Comparison of ENCODE assay signal across 21 cellular contexts in the genomic region with DNA sequence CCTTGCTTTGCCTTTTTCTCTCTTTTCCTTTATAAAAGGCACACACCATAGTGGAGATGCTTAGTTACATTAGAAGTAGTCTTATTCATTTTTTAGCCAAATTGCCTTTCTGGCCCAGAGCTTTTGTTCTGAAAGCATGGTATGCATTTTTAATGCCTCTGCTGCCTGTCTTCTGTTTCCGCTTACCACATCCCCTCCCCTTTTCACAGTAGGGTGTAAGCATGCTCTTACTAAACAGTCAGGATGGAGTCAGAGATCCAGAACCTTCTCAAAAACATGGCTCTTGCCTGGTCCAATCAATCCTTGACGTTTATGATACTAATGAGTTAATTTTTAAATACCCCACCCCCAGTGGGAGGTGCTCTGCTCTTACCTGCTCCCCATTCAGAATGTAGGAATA. TPM values are rescaled to one million over a fixed set of nuclear protein-coding genes. Genes with fewer than 3 reads are reported as not detected.
A peak's percentile ranks its signal among the peaks of the same experiment; 100 is the strongest.
DNase-seq lines count a peak whose midpoint lies in the region; ATAC-seq, FAIRE-seq and TF ChIP-seq lines count a peak whose summit lies in the region.
"Had no signal": no experiment of that assay in that cellular context is flagged by ENCODE, and none has a peak within 500 bp of the region (broad histone marks: within the 10 kb centered on the region; RNA-seq: fewer than 3 reads in every experiment).

No MANE protein-coding gene starts in this region.

- peaks cover 4% of the 10 kb centered on the region; the same call in 1 of the 2 replicates for H3K36me3 ChIP-seq in SK-N-MC (ENCODE audit: insufficient read depth, low read length)
- peaks cover 0 to 7% (median 2%) of the 10 kb centered on the region in 4 experiments; a peak in 4 of 8 replicates for H3K36me3 ChIP-seq in H1 (ENCODE audit: control insufficient read depth in 2 of 4, insufficient read depth in 4 of 4, low read length in 3 of 4)
- H3K36me3 ChIP-seq: BE2C had no signal

- no peak overlapping the region for H2BK12ac ChIP-seq in H1 (ENCODE audit: low read depth, low read length)

- no peak overlapping the region for H4K91ac ChIP-seq in H1 (replicated peaks; ENCODE audit: insufficient read length, low read length)

- no peak overlapping the region for H3K14ac ChIP-seq in H1 (ENCODE audit: insufficient read length)

- H3K9me3 Mint-ChIP-seq in activated naive CD4-positive, alpha-beta T cell treated with anti-CD3 and anti-CD28 coated beads, Interleukin-2, amount 50 U/mL, for 24 hours: no peaks in the 10 kb centered on the region
- no peaks in the 10 kb centered on the region for H3K9me3 Mint-ChIP-seq in stimulated activated naive CD8-positive, alpha-beta T cell treated with anti-CD3 and anti-CD28 coated beads, Interleukin-15, amount 100 ng/mL, for 72 hours

- H3K4me3 ChIP-seq in SK-N-MC: no peak overlapping the region
- H3K4me3 ChIP-seq in H1 (ENCODE audit: extremely low read depth in 1 of 4, insufficient read depth in 2 of 4, low read depth in 3 of 4, low read length in 4 of 4): no peak overlapping the region

- H2BK20ac ChIP-seq in H1 (ENCODE audit: low read length): no peak overlapping the region

- H3K79me1 ChIP-seq in H1 (ENCODE audit: low read depth, low read length): no peaks in the 10 kb centered on the region

- no peak overlapping the region for H2AFZ ChIP-seq in H1 (ENCODE audit: low read length)

- TF ChIP-seq POLR2A in H1 (IDR thresholded peaks at IDR 0.05; ENCODE audit: control extremely low read depth in 1 of 2, low read depth in 2 of 2, low read length in 2 of 2): no peak

- no peak overlapping the region for H3K56ac ChIP-seq in H1 (replicated peaks; ENCODE audit: insufficient read length, low read depth, low read length)

- H3K4me2 ChIP-seq in H1 (ENCODE audit: insufficient read depth in 1 of 2, low read depth in 2 of 2, low read length in 2 of 2): 0 out of 4 replicates have a peak overlapping the region, but pooled peaks of 1 of the 2 experiments have one; percentile 1

- H2BK15ac ChIP-seq in H1 (ENCODE audit: low read length): no peak overlapping the region

- no peak overlapping the region for H3K18ac ChIP-seq in H1 (ENCODE audit: extremely low read depth, low read length)

- peaks cover 4% of the 10 kb centered on the region for H3K36me3 Mint-ChIP-seq in activated naive CD4-positive, alpha-beta T cell treated with anti-CD3 and anti-CD28 coated beads, Interleukin-2, amount 50 U/mL, for 24 hours

- no peak for TF ChIP-seq CTCF in H1 (IDR thresholded peaks at IDR 0.05; ENCODE audit: control extremely low read depth in 1 of 3, insufficient read depth in 1 of 3, low read depth in 1 of 3, low read length in 3 of 3)

- DNase-seq in activated naive CD4-positive, alpha-beta T cell treated with anti-CD3 and anti-CD28 coated beads, Interleukin-2, amount 50 U/mL, for 16 hours: no peak
- peak; percentile 3 for DNase-seq in SK-N-MC (ENCODE audit: low read depth, low spot score)
- DNase-seq in H1 (ENCODE audit: low read depth in 1 of 2, low spot score in 2 of 2): no peak
- DNase-seq in stimulated activated naive CD8-positive, alpha-beta T cell treated with anti-CD3 and anti-CD28 coated beads, Interleukin-15, amount 100 ng/mL, for 72 hours: no peak
- DNase-seq in NCI-H526 treated with DMSO at 0.1 percent for 48 hours (lab: John Stamatoyannopoulos, UW): no peak
- no peak for DNase-seq in DMS53 (lab: John Stamatoyannopoulos, UW)
- DNase-seq: BE2C; DND-41; HCEC 1CT; IMR-90; NCI-H1105 treated with DMSO at 0.1 percent for 48 hours; NCI-H187; NCI-H69; NK-92 treated with Interleukin-12 subunit alpha and Interleukin-12 subunit beta, amount 100 ng/mL, for 24 hours; SHP77 treated with DMSO at 0.1 percent for 48 hours had no signal

- H3K27me3 Mint-ChIP-seq in activated naive CD4-positive, alpha-beta T cell treated with anti-CD3 and anti-CD28 coated beads, Interleukin-2, amount 50 U/mL, for 24 hours: no peaks in the 10 kb centered on the region
- H3K27me3 Mint-ChIP-seq in stimulated activated naive CD8-positive, alpha-beta T cell treated with anti-CD3 and anti-CD28 coated beads, Interleukin-15, amount 100 ng/mL, for 72 hours: no peaks in the 10 kb centered on the region

- no peak overlapping the region for H3K23ac ChIP-seq in H1 (ENCODE audit: insufficient read length)

- no peak for TF ChIP-seq RAD21 in H1 (IDR thresholded peaks at IDR 0.05 in 1 of 2, conservative IDR thresholded peaks at IDR 0.05 in 1 of 2; ENCODE audit: low read depth in 2 of 2, low read length in 2 of 2)

- no peak for FAIRE-seq in H1 (lab: Jason Lieb, UNC)
- FAIRE-seq: G401.6 had no signal

- no peak overlapping the region for H2AK5ac ChIP-seq in H1 (ENCODE audit: low read depth, low read length)

- POLR2A ChIA-PET in H1 (lab: Charles Lee; ENCODE audit: partially characterized antibody): interaction anchor here (1.0 to 1.6 kb wide), 3 partner anchors 11 to 71 kb away, joined by 3 read pairs; no protein-coding TSS in a partner anchor

- H3K27ac ChIP-seq in SK-N-MC (no peak overlapping the region), H1 (ENCODE audit: low read depth, low read length) (no peak overlapping the region)

- H3K9ac ChIP-seq in SK-N-MC (ENCODE audit: insufficient read length): no peak overlapping the region
- H3K9ac ChIP-seq in H1 (replicated peaks in 1 of 4; ENCODE audit: extremely low read depth in 1 of 4, low read depth in 3 of 4, low read length in 3 of 4): no peak overlapping the region

- peak overlapping the region; percentile 34 for H3K4me3 Mint-ChIP-seq in activated naive CD4-positive, alpha-beta T cell treated with anti-CD3 and anti-CD28 coated beads, Interleukin-2, amount 50 U/mL, for 24 hours
- no peak overlapping the region for H3K4me3 Mint-ChIP-seq in stimulated activated naive CD8-positive, alpha-beta T cell treated with anti-CD3 and anti-CD28 coated beads, Interleukin-15, amount 100 ng/mL, for 72 hours

- H2BK120ac ChIP-seq in H1 (replicated peaks; ENCODE audit: low read depth, low read length): no peak overlapping the region

- H3K23me2 ChIP-seq in H1 (ENCODE audit: low read depth, low read length): no peaks in the 10 kb centered on the region

- WGBS in H1 (ENCODE audit: extremely low coverage in 1 of 2, insufficient coverage in 1 of 2, insufficient read length in 1 of 2, insufficient replicate concordance in 2 of 2, low coverage in 1 of 2, low lambda C conversion rate in 2 of 2, missing lambda C conversion rate in 1 of 2), 2 experiments: 58% methylated on average over 2 of the region's 2 CpGs; no CpG with 5 or more reads in 1 of the 2 experiments

- no peaks in the 10 kb centered on the region for H3K9me3 ChIP-seq in SK-N-MC (ENCODE audit: low read depth, low read length)
- no peaks in the 10 kb centered on the region for H3K9me3 ChIP-seq in H1 (ENCODE audit: insufficient read depth in 2 of 2, low read depth in 1 of 2, low read length in 1 of 2)
- H3K9me3 ChIP-seq: BE2C had no signal

- no peaks in the 10 kb centered on the region for H3K27me3 ChIP-seq in H1 (replicated peaks in 1 of 4; ENCODE audit: control insufficient read depth in 3 of 4, extremely low read depth in 1 of 4, insufficient read depth in 3 of 4, low read length in 3 of 4)
- H3K27me3 ChIP-seq: BE2C had no signal

- CTCF ChIA-PET in H1 (lab: Charles Lee; ENCODE audit: partially characterized antibody): interaction anchor here (1.3 to 1.4 kb wide), 4 partner anchors 32 to 124 kb away, joined by 3 to 5 read pairs (median 3); no protein-coding TSS in a partner anchor

- no peak overlapping the region for H4K8ac ChIP-seq in H1 (ENCODE audit: extremely low read depth, insufficient read depth, low read length)

- H2BK5ac ChIP-seq in H1 (ENCODE audit: low read depth, low read length): no peak overlapping the region

- no peak overlapping the region for H3K4ac ChIP-seq in H1 (replicated peaks; ENCODE audit: insufficient read length, low read depth, low read length)

- H3K27ac Mint-ChIP-seq in activated naive CD4-positive, alpha-beta T cell treated with anti-CD3 and anti-CD28 coated beads, Interleukin-2, amount 50 U/mL, for 24 hours: peak overlapping the region; percentile 94
- no peak overlapping the region for H3K27ac Mint-ChIP-seq in stimulated activated naive CD8-positive, alpha-beta T cell treated with anti-CD3 and anti-CD28 coated beads, Interleukin-15, amount 100 ng/mL, for 72 hours

- peak; percentile 60 for ATAC-seq in stimulated activated naive CD8-positive, alpha-beta T cell treated with anti-CD3 and anti-CD28 coated beads, Interleukin-15, amount 100 ng/mL, for 72 hours

- no peak overlapping the region for H4K5ac ChIP-seq in H1 (ENCODE audit: insufficient read length, low read depth, low read length)

- H3K4me1 ChIP-seq in H1 (replicated peaks in 1 of 4; ENCODE audit: control insufficient read depth in 3 of 4, insufficient read depth in 4 of 4, low read length in 3 of 4): peaks cover 0 to 16% (median 4%) of the 10 kb centered on the region in 4 experiments; a peak in 3 of 7 replicates
- H3K4me1 ChIP-seq: BE2C had no signal

- peaks cover 83% of the 10 kb centered on the region for H3K4me1 Mint-ChIP-seq in activated naive CD4-positive, alpha-beta T cell treated with anti-CD3 and anti-CD28 coated beads, Interleukin-2, amount 50 U/mL, for 24 hours
- peaks cover 48% of the 10 kb centered on the region for H3K4me1 Mint-ChIP-seq in stimulated activated naive CD8-positive, alpha-beta T cell treated with anti-CD3 and anti-CD28 coated beads, Interleukin-15, amount 100 ng/mL, for 72 hours

- no peak for TF ChIP-seq EP300 in H1 (IDR thresholded peaks at IDR 0.05; ENCODE audit: borderline replicate concordance in 1 of 2, low read depth in 2 of 2, low read length in 2 of 2)

- H3K79me2 ChIP-seq in H1 (ENCODE audit: control insufficient read depth in 1 of 2, insufficient read depth in 2 of 2, low read length in 2 of 2): no peaks in the 10 kb centered on the region

- no peaks in the 10 kb centered on the region for H4K20me1 ChIP-seq in H1 (replicated peaks in 1 of 2; ENCODE audit: control insufficient read depth in 1 of 2, insufficient read depth in 2 of 2, low read length in 2 of 2)

RNA-seq across cellular contexts. Expression of a gene that starts 22.5 kb away (rescaled TPM):
- total RNA-seq in H1 (2021; fragmentation: NEBNext Ultra II Directional; extraction: Animal tissue kit (Norgen Biotek cat#: 25700)): not detected in 2 replicates
- not detected in 2 replicates for polyA plus RNA-seq in H1 (2011; rRNA removed)
- not detected for polyA plus RNA-seq in H1 (2011; cell fraction: cytosol; rRNA removed)
- not detected for polyA plus RNA-seq in H1 (2011; cell fraction: nucleus; rRNA removed)
- not detected in 4 replicates for polyA plus RNA-seq in H1 (2012, experiment 1 of 2)
- not detected for polyA plus RNA-seq in H1 (2012, experiment 2 of 2)
- polyA plus RNA-seq in H1 (2013, experiment 1 of 2): not detected
- polyA plus RNA-seq in H1 (2013, experiment 2 of 2): not detected
- not detected in 2 replicates for polyA minus RNA-seq in H1 (2011; rRNA and poly(A)+ RNA removed)
- not detected for polyA minus RNA-seq in H1 (2011; cell fraction: cytosol; rRNA and poly(A)+ RNA removed)
- polyA minus RNA-seq in H1 (2011; cell fraction: nucleus; rRNA and poly(A)+ RNA removed): not detected
- total RNA-seq: HT1080, IMR-90, LHCN-M2, OCI-LY7 had no signal
- polyA plus RNA-seq: AG04450, IMR-90 had no signal

RNA-seq across cellular contexts. Expression of a gene that starts 38.7 kb away (rescaled TPM):
- 61.9 and 65.2 TPM in 2 replicates for total RNA-seq in H1 (2021; fragmentation: NEBNext Ultra II Directional; extraction: Animal tissue kit (Norgen Biotek cat#: 25700))
- 7.3 and 9.4 TPM in 2 replicates for polyA plus RNA-seq in H1 (2011; rRNA removed)
- polyA plus RNA-seq in H1 (2011; cell fraction: cytosol; rRNA removed): 16.7 TPM
- 9.8 TPM for polyA plus RNA-seq in H1 (2011; cell fraction: nucleus; rRNA removed)
- 29.3 to 59.4 TPM (median 49.3 TPM) in 4 replicates for polyA plus RNA-seq in H1 (2012, experiment 1 of 2)
- polyA plus RNA-seq in H1 (2012, experiment 2 of 2): 3.2 TPM
- polyA plus RNA-seq in H1 (2013, experiment 1 of 2): 39.4 TPM
- 36.7 TPM for polyA plus RNA-seq in H1 (2013, experiment 2 of 2)
- polyA minus RNA-seq in H1 (2011; rRNA and poly(A)+ RNA removed): 45.9 and 62.0 TPM in 2 replicates
- polyA minus RNA-seq in H1 (2011; cell fraction: cytosol; rRNA and poly(A)+ RNA removed): 21.4 TPM
- polyA minus RNA-seq in H1 (2011; cell fraction: nucleus; rRNA and poly(A)+ RNA removed): 34.2 TPM
